1 cellular context compared by ENCODE assay signal in the genomic region with DNA sequence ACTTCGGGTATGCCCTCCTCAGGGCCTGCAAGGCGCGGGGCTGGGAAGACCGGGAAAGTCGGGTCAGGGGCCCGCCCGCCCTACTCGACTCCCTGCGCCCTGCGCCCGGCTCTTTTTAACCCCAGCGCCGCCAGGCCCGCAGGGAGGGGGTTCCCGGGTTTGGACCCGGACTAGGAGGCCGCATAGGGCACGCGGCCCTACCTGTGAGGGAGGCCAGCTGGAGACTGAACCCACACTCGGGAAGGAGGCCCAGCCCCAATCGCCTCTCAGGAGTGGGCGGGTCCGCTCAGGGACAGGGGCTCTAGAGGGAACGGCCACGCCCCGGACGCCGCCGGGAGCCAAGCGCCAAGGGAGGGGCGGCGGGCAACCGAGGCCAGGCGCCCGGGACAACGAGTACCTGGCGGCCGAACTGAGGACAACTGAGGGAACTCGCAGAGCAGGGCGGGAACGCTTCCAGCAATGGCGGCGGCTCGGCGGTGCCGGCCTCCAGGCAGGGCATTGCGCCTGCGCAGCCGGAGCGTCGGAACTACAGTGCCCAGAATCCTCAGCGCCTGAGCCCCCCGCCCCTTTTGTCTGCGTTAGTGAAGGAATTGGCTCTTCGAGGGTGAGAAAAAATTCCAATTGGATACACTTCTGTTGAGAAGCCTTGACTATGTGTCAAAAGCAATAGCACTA.
TF ChIP-seq lines count a peak whose summit lies in the region.

TSS of gene ZNF624 (minus strand) at position 484 of the 675 bp plus-strand sequence.

TF ChIP-seq in HEK293, 187 proteins besides CTCF, POLR2A, EP300 and RAD21 (continued from another document):
- TF ChIP-seq, protein P1, sequence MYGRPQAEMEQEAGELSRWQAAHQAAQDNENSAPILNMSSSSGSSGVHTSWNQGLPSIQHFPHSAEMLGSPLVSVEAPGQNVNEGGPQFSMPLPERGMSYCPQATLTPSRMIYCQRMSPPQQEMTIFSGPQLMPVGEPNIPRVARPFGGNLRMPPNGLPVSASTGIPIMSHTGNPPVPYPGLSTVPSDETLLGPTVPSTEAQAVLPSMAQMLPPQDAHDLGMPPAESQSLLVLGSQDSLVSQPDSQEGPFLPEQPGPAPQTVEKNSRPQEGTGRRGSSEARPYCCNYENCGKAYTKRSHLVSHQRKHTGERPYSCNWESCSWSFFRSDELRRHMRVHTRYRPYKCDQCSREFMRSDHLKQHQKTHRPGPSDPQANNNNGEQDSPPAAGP (tag by site-specific recombination; IDR thresholded peaks at IDR 0.05) = peak; percentile 71
- TF ChIP-seq PBX3 (CRISPR knock-in tag; IDR thresholded peaks at IDR 0.05) = peak; percentile 79; the same call in 1 of the 2 replicates
- TF ChIP-seq HOXC10 (CRISPR knock-in tag; IDR thresholded peaks at IDR 0.05) = 0 out of 2 replicates have a peak, but pooled peaks have one; percentile 45
- TF ChIP-seq MEIS1 (CRISPR knock-in tag; IDR thresholded peaks at IDR 0.05; ENCODE audit: borderline replicate concordance) = no peak
- TF ChIP-seq ZBTB10 (tag by site-specific recombination; IDR thresholded peaks at IDR 0.05) = 0 out of 2 replicates have a peak, but pooled peaks have one; percentile 55
- TF ChIP-seq ZNF146 (tag by site-specific recombination; IDR thresholded peaks at IDR 0.05) = 0 out of 2 replicates have a peak, but pooled peaks have one; percentile 3
- TF ChIP-seq ZNF623 (tag by site-specific recombination; IDR thresholded peaks at IDR 0.05) = no peak
- peak; percentile 74 for TF ChIP-seq SP7 (tag by site-specific recombination; IDR thresholded peaks at IDR 0.05)
- TF ChIP-seq ZNF555 (tag by site-specific recombination; conservative IDR thresholded peaks at IDR 0.05) = no peak
- peak; percentile 85 for TF ChIP-seq ZSCAN30 (tag by site-specific recombination; IDR thresholded peaks at IDR 0.05)
- TF ChIP-seq ZNF37A (tag by site-specific recombination; IDR thresholded peaks at IDR 0.05) = no peak
- TF ChIP-seq ZNF585B (tag by site-specific recombination; IDR thresholded peaks at IDR 0.05) = no peak; the same call in 1 of the 2 replicates
- no peak for TF ChIP-seq SALL2 (tag by site-specific recombination; IDR thresholded peaks at IDR 0.05; ENCODE audit: borderline replicate concordance)
- no peak for TF ChIP-seq ZNF18 (tag by site-specific recombination; IDR thresholded peaks at IDR 0.05)
- no peak for TF ChIP-seq ZNF658 (tag by site-specific recombination; IDR thresholded peaks at IDR 0.05)
- TF ChIP-seq ZNF416 (tag by site-specific recombination; IDR thresholded peaks at IDR 0.05) = no peak
- TF ChIP-seq ZNF704 (tag by site-specific recombination; IDR thresholded peaks at IDR 0.05) = no peak
- TF ChIP-seq ZEB2 (tag by site-specific recombination; IDR thresholded peaks at IDR 0.05) = peak; percentile 84
- 0 out of 2 replicates have a peak, but pooled peaks have one; percentile 35 for TF ChIP-seq ZFP37 (tag by site-specific recombination; IDR thresholded peaks at IDR 0.05)
- TF ChIP-seq, protein P2, sequence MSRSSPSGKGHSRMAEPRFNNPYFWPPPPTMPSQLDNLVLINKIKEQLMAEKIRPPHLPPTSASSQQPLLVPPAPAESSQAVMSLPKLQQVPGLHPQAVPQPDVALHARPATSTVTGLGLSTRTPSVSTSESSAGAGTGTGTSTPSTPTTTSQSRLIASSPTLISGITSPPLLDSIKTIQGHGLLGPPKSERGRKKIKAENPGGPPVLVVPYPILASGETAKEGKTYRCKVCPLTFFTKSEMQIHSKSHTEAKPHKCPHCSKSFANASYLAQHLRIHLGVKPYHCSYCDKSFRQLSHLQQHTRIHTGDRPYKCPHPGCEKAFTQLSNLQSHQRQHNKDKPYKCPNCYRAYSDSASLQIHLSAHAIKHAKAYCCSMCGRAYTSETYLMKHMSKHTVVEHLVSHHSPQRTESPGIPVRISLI (tag by site-specific recombination; IDR thresholded peaks at IDR 0.05) = no peak
- peak; percentile 87 for TF ChIP-seq SP2 (tag by site-specific recombination; IDR thresholded peaks at IDR 0.05)
- peak; percentile 91 for TF ChIP-seq ZBTB48 (tag by site-specific recombination; IDR thresholded peaks at IDR 0.05)
- peak; percentile 96 for TF ChIP-seq ZNF76 (tag by site-specific recombination; IDR thresholded peaks at IDR 0.05; ENCODE audit: borderline replicate concordance, low read depth)
- TF ChIP-seq, protein P3, sequence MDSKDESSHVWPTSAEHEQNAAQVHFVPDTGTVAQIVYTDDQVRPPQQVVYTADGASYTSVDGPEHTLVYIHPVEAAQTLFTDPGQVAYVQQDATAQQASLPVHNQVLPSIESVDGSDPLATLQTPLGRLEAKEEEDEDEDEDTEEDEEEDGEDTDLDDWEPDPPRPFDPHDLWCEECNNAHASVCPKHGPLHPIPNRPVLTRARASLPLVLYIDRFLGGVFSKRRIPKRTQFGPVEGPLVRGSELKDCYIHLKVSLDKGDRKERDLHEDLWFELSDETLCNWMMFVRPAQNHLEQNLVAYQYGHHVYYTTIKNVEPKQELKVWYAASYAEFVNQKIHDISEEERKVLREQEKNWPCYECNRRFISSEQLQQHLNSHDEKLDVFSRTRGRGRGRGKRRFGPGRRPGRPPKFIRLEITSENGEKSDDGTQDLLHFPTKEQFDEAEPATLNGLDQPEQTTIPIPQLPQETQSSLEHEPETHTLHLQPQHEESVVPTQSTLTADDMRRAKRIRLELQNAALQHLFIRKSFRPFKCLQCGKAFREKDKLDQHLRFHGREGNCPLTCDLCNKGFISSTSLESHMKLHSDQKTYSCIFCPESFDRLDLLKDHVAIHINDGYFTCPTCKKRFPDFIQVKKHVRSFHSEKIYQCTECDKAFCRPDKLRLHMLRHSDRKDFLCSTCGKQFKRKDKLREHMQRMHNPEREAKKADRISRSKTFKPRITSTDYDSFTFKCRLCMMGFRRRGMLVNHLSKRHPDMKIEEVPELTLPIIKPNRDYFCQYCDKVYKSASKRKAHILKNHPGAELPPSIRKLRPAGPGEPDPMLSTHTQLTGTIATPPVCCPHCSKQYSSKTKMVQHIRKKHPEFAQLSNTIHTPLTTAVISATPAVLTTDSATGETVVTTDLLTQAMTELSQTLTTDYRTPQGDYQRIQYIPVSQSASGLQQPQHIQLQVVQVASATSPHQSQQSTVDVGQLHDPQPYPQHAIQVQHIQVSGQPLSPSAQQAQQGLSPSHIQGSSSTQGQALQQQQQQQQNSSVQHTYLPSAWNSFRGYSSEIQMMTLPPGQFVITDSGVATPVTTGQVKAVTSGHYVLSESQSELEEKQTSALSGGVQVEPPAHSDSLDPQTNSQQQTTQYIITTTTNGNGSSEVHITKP (tag by site-specific recombination; IDR thresholded peaks at IDR 0.05) = peak; percentile 72
- no peak for TF ChIP-seq ZNF132 (tag by site-specific recombination; IDR thresholded peaks at IDR 0.05; ENCODE audit: borderline replicate concordance)
- TF ChIP-seq ZBTB26 (tag by site-specific recombination; optimal IDR thresholded peaks at IDR 0.05) = peak; percentile 54
- peak; percentile 88 for TF ChIP-seq KLF16 (tag by site-specific recombination; IDR thresholded peaks at IDR 0.05)
- TF ChIP-seq, protein P4, sequence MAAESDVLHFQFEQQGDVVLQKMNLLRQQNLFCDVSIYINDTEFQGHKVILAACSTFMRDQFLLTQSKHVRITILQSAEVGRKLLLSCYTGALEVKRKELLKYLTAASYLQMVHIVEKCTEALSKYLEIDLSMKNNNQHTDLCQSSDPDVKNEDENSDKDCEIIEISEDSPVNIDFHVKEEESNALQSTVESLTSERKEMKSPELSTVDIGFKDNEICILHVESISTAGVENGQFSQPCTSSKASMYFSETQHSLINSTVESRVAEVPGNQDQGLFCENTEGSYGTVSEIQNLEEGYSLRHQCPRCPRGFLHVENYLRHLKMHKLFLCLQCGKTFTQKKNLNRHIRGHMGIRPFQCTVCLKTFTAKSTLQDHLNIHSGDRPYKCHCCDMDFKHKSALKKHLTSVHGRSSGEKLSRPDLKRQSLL (tag by site-specific recombination; IDR thresholded peaks at IDR 0.05) = peak; percentile 86
- TF ChIP-seq ZFP69B (tag by site-specific recombination; IDR thresholded peaks at IDR 0.05) = peak; percentile 15; the same call in 1 of the 2 replicates
- peak; percentile 87 for TF ChIP-seq REPIN1 (tag by site-specific recombination; IDR thresholded peaks at IDR 0.05; ENCODE audit: low read depth)
- TF ChIP-seq ZNF549 (tag by site-specific recombination; IDR thresholded peaks at IDR 0.05) = no peak
